8 cellular contexts compared by ENCODE assay signal in genomic region chr13:41668130-41668757, GRCh38.
A peak's percentile ranks its signal among the peaks of the same experiment; 100 is the strongest.
DNase-seq lines count a peak whose midpoint lies in the region; ATAC-seq and TF ChIP-seq lines count a peak whose summit lies in the region.

No MANE protein-coding gene starts in this region.

- 0 out of 2 replicates have a peak, but pooled peaks cover 2% of the 10 kb centered on the region for H3K36me3 ChIP-seq in SJCRH30
- H3K36me3 ChIP-seq in kidney epithelial cell (ENCODE audit: control insufficient read depth, insufficient read depth, low read length): no peaks in the 10 kb centered on the region

- ATAC-seq in HG02610 (IDR thresholded peaks at IDR 0.05; ENCODE audit: unreplicated experiment): peak; percentile 76

- DNase-seq in ACHN: peak; percentile 82
- DNase-seq in NCI-H1092 (lab: John Stamatoyannopoulos, UW): peak; percentile 66
- DNase-seq in SJCRH30: peak; percentile 68 to 87
- DNase-seq in cerebellar nuclear complex (lab: John Stamatoyannopoulos, UW): peak; percentile 63 to 72
- DNase-seq in kidney epithelial cell (ENCODE audit: low read depth): peak; percentile 75
- peak; percentile 89 for DNase-seq in stromal cell of bone marrow (ENCODE audit: low read depth)

- H3K27me3 ChIP-seq in SJCRH30 (no peaks in the 10 kb centered on the region), kidney epithelial cell (ENCODE audit: control insufficient read depth, insufficient read depth, low read length) (no peaks in the 10 kb centered on the region)

- no peak overlapping the region for H3K27ac ChIP-seq in SJCRH30

- H3K9me3 ChIP-seq in SJCRH30 (replicated peaks): no peaks in the 10 kb centered on the region

- H3K4me1 ChIP-seq in SJCRH30: peaks cover 11% of the 10 kb centered on the region

- in situ Hi-C loops in ACHN (cut with HindIII; ENCODE audit: low pct_ligation_motif_present, low pct_unique_long_range_greater_than_20kb, low sequenced_read_pairs): no loop called here

- TF ChIP-seq CTCF in GM12801 (IDR thresholded peaks at IDR 0.05; ENCODE audit: extremely low read depth, insufficient read length) (peak; percentile 52), kidney epithelial cell (IDR thresholded peaks at IDR 0.05; ENCODE audit: insufficient read depth, low read length, poor library complexity, severe bottlenecking) (peak; percentile 79)

- H3K4me3 ChIP-seq in SJCRH30 (no peak overlapping the region), kidney epithelial cell (ENCODE audit: low read depth, low read length) (no peak overlapping the region)
